Comparison of ENCODE assay signal across 9 cellular contexts in the genomic region with DNA sequence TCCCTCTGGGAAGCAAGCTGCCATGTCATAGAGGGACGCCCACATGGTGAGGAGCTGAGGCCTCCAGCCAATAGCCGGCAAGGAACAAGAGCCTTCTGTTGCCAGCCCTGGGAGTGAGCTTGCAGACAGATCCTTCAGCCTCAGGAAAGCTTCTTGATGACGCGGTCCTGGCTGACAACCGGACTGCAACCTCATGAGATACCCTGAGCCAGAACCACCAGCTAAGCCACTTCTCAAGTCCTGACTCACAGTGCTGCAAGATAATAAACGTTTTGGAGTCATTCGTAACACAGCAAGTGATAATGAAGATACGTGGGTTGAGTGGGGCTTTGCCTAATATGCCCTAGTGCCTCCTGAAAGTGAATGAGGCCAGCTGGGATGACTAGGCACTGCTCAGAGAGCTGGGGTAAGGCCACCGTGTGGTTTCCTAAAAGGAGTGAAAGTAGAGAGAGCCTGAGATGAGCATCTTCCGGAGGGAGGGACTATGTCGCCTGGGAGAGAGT. TPM values are rescaled to one million over a fixed set of nuclear protein-coding genes. Genes with fewer than 3 reads are reported as not detected.
A peak's percentile ranks its signal among the peaks of the same experiment; 100 is the strongest.
DNase-seq lines count a peak whose midpoint lies in the region; ATAC-seq and TF ChIP-seq lines count a peak whose summit lies in the region.
"Had no signal": no experiment of that assay in that cellular context is flagged by ENCODE, and none has a peak within 500 bp of the region (broad histone marks: within the 10 kb centered on the region; RNA-seq: fewer than 3 reads in every experiment).

No MANE protein-coding gene starts in this region.

- peaks cover 6% of the 10 kb centered on the region for H3K4me1 ChIP-seq in CD8-positive, alpha-beta memory T cell (ENCODE audit: insufficient read depth, low read length)

- H3K4me3 Mint-ChIP-seq in CD8-positive, alpha-beta memory T cell = no peak overlapping the region
- no peak overlapping the region for H3K4me3 Mint-ChIP-seq in activated CD8-positive, alpha-beta T cell treated with anti-CD3 and anti-CD28 coated beads for 36 hours

- H3K9me3 ChIP-seq in CD8-positive, alpha-beta memory T cell (ENCODE audit: low read length) = no peaks in the 10 kb centered on the region
- H3K9me3 ChIP-seq: neutrophil had no signal

- peaks cover 5 to 7% (median 5%) of the 10 kb centered on the region in 3 donors for H3K4me1 Mint-ChIP-seq in CD8-positive, alpha-beta memory T cell
- H3K4me1 Mint-ChIP-seq in activated CD8-positive, alpha-beta T cell treated with anti-CD3 and anti-CD28 coated beads for 36 hours (ENCODE audit: low read depth) = peaks cover 8% of the 10 kb centered on the region

- H3K27ac Mint-ChIP-seq in CD8-positive, alpha-beta memory T cell = peak overlapping the region in 3 of 8 donors; percentile 24 to 89 (median 43)
- no peak overlapping the region for H3K27ac Mint-ChIP-seq in activated CD8-positive, alpha-beta T cell treated with anti-CD3 and anti-CD28 coated beads for 36 hours

- H3K27me3 Mint-ChIP-seq in CD8-positive, alpha-beta memory T cell = peaks cover 10 to 19% of the 10 kb centered on the region in 2 donors
- H3K27me3 Mint-ChIP-seq in activated CD8-positive, alpha-beta T cell treated with anti-CD3 and anti-CD28 coated beads for 36 hours = peaks cover 3% of the 10 kb centered on the region

- POLR2A ChIA-PET in CD8-positive, alpha-beta memory T cell (lab: Charles Lee) = no interaction called here
- POLR2A ChIA-PET in activated CD8-positive, alpha-beta T cell treated with anti-CD3 and anti-CD28 coated beads for 36 hours (lab: Charles Lee) = interaction anchor here (0.9 kb wide), 1 partner anchor 12 kb away, joined by 3 read pairs; no protein-coding TSS in a partner anchor

- ATAC-seq in GM19372 (IDR thresholded peaks at IDR 0.05; ENCODE audit: low read depth, unreplicated experiment) = peak; percentile 86
- ATAC-seq in HG03442 (IDR thresholded peaks at IDR 0.05; ENCODE audit: unreplicated experiment) = peak; percentile 98
- peak; percentile 95 for ATAC-seq in activated CD8-positive, alpha-beta T cell treated with anti-CD3 and anti-CD28 coated beads for 36 hours

- TF ChIP-seq CTCF in activated CD8-positive, alpha-beta T cell treated with anti-CD3 and anti-CD28 coated beads for 36 hours (IDR thresholded peaks at IDR 0.05) = no peak
- no peak for TF ChIP-seq CTCF in foreskin fibroblast (IDR thresholded peaks at IDR 0.05; ENCODE audit: low read depth, low read length)

- H3K36me3 Mint-ChIP-seq in CD8-positive, alpha-beta memory T cell = no peaks in the 10 kb centered on the region
- no peaks in the 10 kb centered on the region for H3K36me3 Mint-ChIP-seq in activated CD8-positive, alpha-beta T cell treated with anti-CD3 and anti-CD28 coated beads for 36 hours (ENCODE audit: low read depth)

- H3K27ac ChIP-seq in CD8-positive, alpha-beta memory T cell (ENCODE audit: low read depth, low read length) = peak overlapping the region; percentile 43
- H3K27ac ChIP-seq: neutrophil had no signal

- CTCF ChIA-PET in CD8-positive, alpha-beta memory T cell (lab: Charles Lee) = interaction anchor here (1.1 kb wide), 1 partner anchor 12 kb away, joined by 3 read pairs; no protein-coding TSS in a partner anchor
- CTCF ChIA-PET in activated CD8-positive, alpha-beta T cell treated with anti-CD3 and anti-CD28 coated beads for 36 hours (lab: Charles Lee) = no interaction called here

- intact Hi-C loops in activated CD8-positive, alpha-beta T cell treated with anti-CD3 and anti-CD28 coated beads for 36 hours (cut with micrococcal nuclease) = no loop called here
- intact Hi-C loops in posterior vena cava (cut with DNase I) = no loop called here

- no peaks in the 10 kb centered on the region for H3K9me3 Mint-ChIP-seq in CD8-positive, alpha-beta memory T cell
- no peaks in the 10 kb centered on the region for H3K9me3 Mint-ChIP-seq in activated CD8-positive, alpha-beta T cell treated with anti-CD3 and anti-CD28 coated beads for 36 hours

- H3K27me3 ChIP-seq in CD8-positive, alpha-beta memory T cell (ENCODE audit: insufficient read depth, low read length, poor library complexity, severe bottlenecking) = no peaks in the 10 kb centered on the region
- H3K27me3 ChIP-seq: neutrophil had no signal

- no peak for DNase-seq in CD8-positive, alpha-beta memory T cell
- DNase-seq in activated CD8-positive, alpha-beta T cell treated with anti-CD3 and anti-CD28 coated beads for 36 hours = peak; percentile 73
- peak; percentile 97 to 99 for DNase-seq in foreskin fibroblast
- peak; percentile 97 for DNase-seq in posterior vena cava (ENCODE audit: low spot score)
- DNase-seq in NCI-H1930 (lab: John Stamatoyannopoulos, UW) = no peak
- no peak for DNase-seq in SIG-M5 treated with dmso at 0.1 percent for 504 hours (lab: John Stamatoyannopoulos, UW; ENCODE audit: unreplicated experiment)

- no peaks in the 10 kb centered on the region for H3K36me3 ChIP-seq in CD8-positive, alpha-beta memory T cell (ENCODE audit: insufficient read depth, low read length)
- H3K36me3 ChIP-seq: neutrophil had no signal

- no peak overlapping the region for H3K4me3 ChIP-seq in CD8-positive, alpha-beta memory T cell (ENCODE audit: low read length)
- peak overlapping the region in 1 of 2 donors; percentile 14 for H3K4me3 ChIP-seq in foreskin fibroblast (ENCODE audit: low read depth in 1 of 2, low read length in 2 of 2)

RNA-seq across cellular contexts. Expression of gene PYROXD2, which starts 53.8 kb away (rescaled TPM):
- total RNA-seq in CD8-positive, alpha-beta memory T cell = 1 to 10 TPM; 3.6 to 4.0 TPM
- 5.3 TPM for polyA plus RNA-seq in CD8-positive, alpha-beta memory T cell
- 1 to 10 TPM; 5.3 to 6.2 TPM for total RNA-seq in activated CD8-positive, alpha-beta T cell treated with anti-CD3 and anti-CD28 coated beads for 36 hours
- 1 to 10 TPM; 7.0 to 9.6 TPM for total RNA-seq in posterior vena cava

Comparison
In these comparisons a context has a peak if more than half of its experiments do, and no peak if none do; other contexts are left out.
1. DNase-seq: peak in activated CD8-positive, alpha-beta T cell treated with anti-CD3 and anti-CD28 coated beads for 36 hours (single experiment), foreskin fibroblast (2 of 2) and posterior vena cava (single experiment); none in CD8-positive, alpha-beta memory T cell (0 of 5), NCI-H1930 (0 of 2) and SIG-M5 treated with dmso at 0.1 percent for 504 hours (single experiment).
2. Peak in every context shown above with its lines, with median percentiles within 50 percentile points of each other: ATAC-seq.